In genomic region chr1:27116697-27117096, GRCh38 we compare ENCODE assay signal across 1 cellular context.
TF ChIP-seq lines count a peak whose summit lies in the region.

No MANE protein-coding gene starts in this region.

TF ChIP-seq in K562, 482 proteins besides CTCF, POLR2A, EP300 and RAD21 (continued from another document):
- TF ChIP-seq, protein P1, sequence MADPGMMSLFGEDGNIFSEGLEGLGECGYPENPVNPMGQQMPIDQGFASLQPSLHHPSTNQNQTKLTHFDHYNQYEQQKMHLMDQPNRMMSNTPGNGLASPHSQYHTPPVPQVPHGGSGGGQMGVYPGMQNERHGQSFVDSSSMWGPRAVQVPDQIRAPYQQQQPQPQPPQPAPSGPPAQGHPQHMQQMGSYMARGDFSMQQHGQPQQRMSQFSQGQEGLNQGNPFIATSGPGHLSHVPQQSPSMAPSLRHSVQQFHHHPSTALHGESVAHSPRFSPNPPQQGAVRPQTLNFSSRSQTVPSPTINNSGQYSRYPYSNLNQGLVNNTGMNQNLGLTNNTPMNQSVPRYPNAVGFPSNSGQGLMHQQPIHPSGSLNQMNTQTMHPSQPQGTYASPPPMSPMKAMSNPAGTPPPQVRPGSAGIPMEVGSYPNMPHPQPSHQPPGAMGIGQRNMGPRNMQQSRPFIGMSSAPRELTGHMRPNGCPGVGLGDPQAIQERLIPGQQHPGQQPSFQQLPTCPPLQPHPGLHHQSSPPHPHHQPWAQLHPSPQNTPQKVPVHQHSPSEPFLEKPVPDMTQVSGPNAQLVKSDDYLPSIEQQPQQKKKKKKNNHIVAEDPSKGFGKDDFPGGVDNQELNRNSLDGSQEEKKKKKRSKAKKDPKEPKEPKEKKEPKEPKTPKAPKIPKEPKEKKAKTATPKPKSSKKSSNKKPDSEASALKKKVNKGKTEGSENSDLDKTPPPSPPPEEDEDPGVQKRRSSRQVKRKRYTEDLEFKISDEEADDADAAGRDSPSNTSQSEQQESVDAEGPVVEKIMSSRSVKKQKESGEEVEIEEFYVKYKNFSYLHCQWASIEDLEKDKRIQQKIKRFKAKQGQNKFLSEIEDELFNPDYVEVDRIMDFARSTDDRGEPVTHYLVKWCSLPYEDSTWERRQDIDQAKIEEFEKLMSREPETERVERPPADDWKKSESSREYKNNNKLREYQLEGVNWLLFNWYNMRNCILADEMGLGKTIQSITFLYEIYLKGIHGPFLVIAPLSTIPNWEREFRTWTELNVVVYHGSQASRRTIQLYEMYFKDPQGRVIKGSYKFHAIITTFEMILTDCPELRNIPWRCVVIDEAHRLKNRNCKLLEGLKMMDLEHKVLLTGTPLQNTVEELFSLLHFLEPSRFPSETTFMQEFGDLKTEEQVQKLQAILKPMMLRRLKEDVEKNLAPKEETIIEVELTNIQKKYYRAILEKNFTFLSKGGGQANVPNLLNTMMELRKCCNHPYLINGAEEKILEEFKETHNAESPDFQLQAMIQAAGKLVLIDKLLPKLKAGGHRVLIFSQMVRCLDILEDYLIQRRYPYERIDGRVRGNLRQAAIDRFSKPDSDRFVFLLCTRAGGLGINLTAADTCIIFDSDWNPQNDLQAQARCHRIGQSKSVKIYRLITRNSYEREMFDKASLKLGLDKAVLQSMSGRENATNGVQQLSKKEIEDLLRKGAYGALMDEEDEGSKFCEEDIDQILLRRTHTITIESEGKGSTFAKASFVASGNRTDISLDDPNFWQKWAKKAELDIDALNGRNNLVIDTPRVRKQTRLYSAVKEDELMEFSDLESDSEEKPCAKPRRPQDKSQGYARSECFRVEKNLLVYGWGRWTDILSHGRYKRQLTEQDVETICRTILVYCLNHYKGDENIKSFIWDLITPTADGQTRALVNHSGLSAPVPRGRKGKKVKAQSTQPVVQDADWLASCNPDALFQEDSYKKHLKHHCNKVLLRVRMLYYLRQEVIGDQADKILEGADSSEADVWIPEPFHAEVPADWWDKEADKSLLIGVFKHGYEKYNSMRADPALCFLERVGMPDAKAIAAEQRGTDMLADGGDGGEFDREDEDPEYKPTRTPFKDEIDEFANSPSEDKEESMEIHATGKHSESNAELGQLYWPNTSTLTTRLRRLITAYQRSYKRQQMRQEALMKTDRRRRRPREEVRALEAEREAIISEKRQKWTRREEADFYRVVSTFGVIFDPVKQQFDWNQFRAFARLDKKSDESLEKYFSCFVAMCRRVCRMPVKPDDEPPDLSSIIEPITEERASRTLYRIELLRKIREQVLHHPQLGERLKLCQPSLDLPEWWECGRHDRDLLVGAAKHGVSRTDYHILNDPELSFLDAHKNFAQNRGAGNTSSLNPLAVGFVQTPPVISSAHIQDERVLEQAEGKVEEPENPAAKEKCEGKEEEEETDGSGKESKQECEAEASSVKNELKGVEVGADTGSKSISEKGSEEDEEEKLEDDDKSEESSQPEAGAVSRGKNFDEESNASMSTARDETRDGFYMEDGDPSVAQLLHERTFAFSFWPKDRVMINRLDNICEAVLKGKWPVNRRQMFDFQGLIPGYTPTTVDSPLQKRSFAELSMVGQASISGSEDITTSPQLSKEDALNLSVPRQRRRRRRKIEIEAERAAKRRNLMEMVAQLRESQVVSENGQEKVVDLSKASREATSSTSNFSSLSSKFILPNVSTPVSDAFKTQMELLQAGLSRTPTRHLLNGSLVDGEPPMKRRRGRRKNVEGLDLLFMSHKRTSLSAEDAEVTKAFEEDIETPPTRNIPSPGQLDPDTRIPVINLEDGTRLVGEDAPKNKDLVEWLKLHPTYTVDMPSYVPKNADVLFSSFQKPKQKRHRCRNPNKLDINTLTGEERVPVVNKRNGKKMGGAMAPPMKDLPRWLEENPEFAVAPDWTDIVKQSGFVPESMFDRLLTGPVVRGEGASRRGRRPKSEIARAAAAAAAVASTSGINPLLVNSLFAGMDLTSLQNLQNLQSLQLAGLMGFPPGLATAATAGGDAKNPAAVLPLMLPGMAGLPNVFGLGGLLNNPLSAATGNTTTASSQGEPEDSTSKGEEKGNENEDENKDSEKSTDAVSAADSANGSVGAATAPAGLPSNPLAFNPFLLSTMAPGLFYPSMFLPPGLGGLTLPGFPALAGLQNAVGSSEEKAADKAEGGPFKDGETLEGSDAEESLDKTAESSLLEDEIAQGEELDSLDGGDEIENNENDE (IDR thresholded peaks at IDR 0.05; ENCODE audit: low read depth, low read length) = no peak
- TF ChIP-seq ELF4 (CRISPR knock-in tag; IDR thresholded peaks at IDR 0.05) = peak; percentile 53; the same call in 1 of the 2 replicates
- TF ChIP-seq, protein P2, sequence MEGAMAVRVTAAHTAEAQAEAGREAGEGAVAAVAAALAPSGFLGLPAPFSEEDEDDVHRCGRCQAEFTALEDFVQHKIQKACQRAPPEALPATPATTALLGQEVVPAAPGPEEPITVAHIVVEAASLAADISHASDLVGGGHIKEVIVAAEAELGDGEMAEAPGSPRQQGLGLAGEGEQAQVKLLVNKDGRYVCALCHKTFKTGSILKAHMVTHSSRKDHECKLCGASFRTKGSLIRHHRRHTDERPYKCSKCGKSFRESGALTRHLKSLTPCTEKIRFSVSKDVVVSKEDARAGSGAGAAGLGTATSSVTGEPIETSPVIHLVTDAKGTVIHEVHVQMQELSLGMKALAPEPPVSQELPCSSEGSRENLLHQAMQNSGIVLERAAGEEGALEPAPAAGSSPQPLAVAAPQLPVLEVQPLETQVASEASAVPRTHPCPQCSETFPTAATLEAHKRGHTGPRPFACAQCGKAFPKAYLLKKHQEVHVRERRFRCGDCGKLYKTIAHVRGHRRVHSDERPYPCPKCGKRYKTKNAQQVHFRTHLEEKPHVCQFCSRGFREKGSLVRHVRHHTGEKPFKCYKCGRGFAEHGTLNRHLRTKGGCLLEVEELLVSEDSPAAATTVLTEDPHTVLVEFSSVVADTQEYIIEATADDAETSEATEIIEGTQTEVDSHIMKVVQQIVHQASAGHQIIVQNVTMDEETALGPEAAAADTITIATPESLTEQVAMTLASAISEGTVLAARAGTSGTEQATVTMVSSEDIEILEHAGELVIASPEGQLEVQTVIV (CRISPR knock-in tag; IDR thresholded peaks at IDR 0.05; ENCODE audit: borderline replicate concordance) = no peak
- TF ChIP-seq, protein P3, sequence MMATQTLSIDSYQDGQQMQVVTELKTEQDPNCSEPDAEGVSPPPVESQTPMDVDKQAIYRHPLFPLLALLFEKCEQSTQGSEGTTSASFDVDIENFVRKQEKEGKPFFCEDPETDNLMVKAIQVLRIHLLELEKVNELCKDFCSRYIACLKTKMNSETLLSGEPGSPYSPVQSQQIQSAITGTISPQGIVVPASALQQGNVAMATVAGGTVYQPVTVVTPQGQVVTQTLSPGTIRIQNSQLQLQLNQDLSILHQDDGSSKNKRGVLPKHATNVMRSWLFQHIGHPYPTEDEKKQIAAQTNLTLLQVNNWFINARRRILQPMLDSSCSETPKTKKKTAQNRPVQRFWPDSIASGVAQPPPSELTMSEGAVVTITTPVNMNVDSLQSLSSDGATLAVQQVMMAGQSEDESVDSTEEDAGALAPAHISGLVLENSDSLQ (IDR thresholded peaks at IDR 0.05) = peak; percentile 73
- no peak for TF ChIP-seq CEBPG (CRISPR knock-in tag; IDR thresholded peaks at IDR 0.05)
- peak in 1 of 2 experiments; percentile 29; a peak in 1 of 4 replicates for TF ChIP-seq CEBPG (tag; conservative IDR thresholded peaks at IDR 0.05 in 1 of 2, IDR thresholded peaks at IDR 0.05 in 1 of 2)
- no peak for TF ChIP-seq ZNF584 (CRISPR knock-in tag; IDR thresholded peaks at IDR 0.05; ENCODE audit: low read depth)
- TF ChIP-seq GTF2A2 (tag; IDR thresholded peaks at IDR 0.05) = no peak
- TF ChIP-seq BDP1 (IDR thresholded peaks at IDR 0.05; ENCODE audit: insufficient read depth, insufficient read length) = no peak
- no peak for TF ChIP-seq PHF8 (IDR thresholded peaks at IDR 0.05; ENCODE audit: borderline replicate concordance, low read length)
- TF ChIP-seq ZNF217 (CRISPR knock-in tag; IDR thresholded peaks at IDR 0.05) = no peak
- TF ChIP-seq ZNF282 (CRISPR knock-in tag; IDR thresholded peaks at IDR 0.05) = no peak
- TF ChIP-seq MCM5 (IDR thresholded peaks at IDR 0.05; ENCODE audit: low read depth) = no peak
- peak in 1 of 2 experiments; percentile 44; a peak in 1 of 4 replicates for TF ChIP-seq HDAC1 (IDR thresholded peaks at IDR 0.05)
- no peak for TF ChIP-seq ZNF79 (CRISPR knock-in tag; IDR thresholded peaks at IDR 0.05; ENCODE audit: low read depth)
- no peak for TF ChIP-seq ETV1 (tag; conservative IDR thresholded peaks at IDR 0.05; ENCODE audit: low read depth)
- TF ChIP-seq KLF10 (CRISPR knock-in tag; IDR thresholded peaks at IDR 0.05) = no peak
- TF ChIP-seq NFRKB (IDR thresholded peaks at IDR 0.05; ENCODE audit: low read depth) = no peak
- no peak for TF ChIP-seq HLTF (IDR thresholded peaks at IDR 0.05)
- no peak for TF ChIP-seq KHSRP (IDR thresholded peaks at IDR 0.05)
- no peak for TF ChIP-seq SAFB2 (IDR thresholded peaks at IDR 0.05; ENCODE audit: borderline replicate concordance, low read depth, low read length, severe bottlenecking)
- no peak for TF ChIP-seq SLC30A9 (CRISPR knock-in tag; IDR thresholded peaks at IDR 0.05)
- TF ChIP-seq, protein P4, sequence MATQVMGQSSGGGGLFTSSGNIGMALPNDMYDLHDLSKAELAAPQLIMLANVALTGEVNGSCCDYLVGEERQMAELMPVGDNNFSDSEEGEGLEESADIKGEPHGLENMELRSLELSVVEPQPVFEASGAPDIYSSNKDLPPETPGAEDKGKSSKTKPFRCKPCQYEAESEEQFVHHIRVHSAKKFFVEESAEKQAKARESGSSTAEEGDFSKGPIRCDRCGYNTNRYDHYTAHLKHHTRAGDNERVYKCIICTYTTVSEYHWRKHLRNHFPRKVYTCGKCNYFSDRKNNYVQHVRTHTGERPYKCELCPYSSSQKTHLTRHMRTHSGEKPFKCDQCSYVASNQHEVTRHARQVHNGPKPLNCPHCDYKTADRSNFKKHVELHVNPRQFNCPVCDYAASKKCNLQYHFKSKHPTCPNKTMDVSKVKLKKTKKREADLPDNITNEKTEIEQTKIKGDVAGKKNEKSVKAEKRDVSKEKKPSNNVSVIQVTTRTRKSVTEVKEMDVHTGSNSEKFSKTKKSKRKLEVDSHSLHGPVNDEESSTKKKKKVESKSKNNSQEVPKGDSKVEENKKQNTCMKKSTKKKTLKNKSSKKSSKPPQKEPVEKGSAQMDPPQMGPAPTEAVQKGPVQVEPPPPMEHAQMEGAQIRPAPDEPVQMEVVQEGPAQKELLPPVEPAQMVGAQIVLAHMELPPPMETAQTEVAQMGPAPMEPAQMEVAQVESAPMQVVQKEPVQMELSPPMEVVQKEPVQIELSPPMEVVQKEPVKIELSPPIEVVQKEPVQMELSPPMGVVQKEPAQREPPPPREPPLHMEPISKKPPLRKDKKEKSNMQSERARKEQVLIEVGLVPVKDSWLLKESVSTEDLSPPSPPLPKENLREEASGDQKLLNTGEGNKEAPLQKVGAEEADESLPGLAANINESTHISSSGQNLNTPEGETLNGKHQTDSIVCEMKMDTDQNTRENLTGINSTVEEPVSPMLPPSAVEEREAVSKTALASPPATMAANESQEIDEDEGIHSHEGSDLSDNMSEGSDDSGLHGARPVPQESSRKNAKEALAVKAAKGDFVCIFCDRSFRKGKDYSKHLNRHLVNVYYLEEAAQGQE (CRISPR knock-in tag; IDR thresholded peaks at IDR 0.05; ENCODE audit: low read depth) = no peak
- TF ChIP-seq PHB2 (IDR thresholded peaks at IDR 0.05; ENCODE audit: low read depth) = no peak
- TF ChIP-seq OTX1 (CRISPR knock-in tag; IDR thresholded peaks at IDR 0.05) = no peak
- no peak for TF ChIP-seq KLF1 (tag; IDR thresholded peaks at IDR 0.05)
- TF ChIP-seq IRF1 (CRISPR knock-in tag; IDR thresholded peaks at IDR 0.05; ENCODE audit: borderline replicate concordance) = no peak
- peak; percentile 62 for TF ChIP-seq CEBPB (tag; IDR thresholded peaks at IDR 0.05)
- no peak for TF ChIP-seq ASH1L (IDR thresholded peaks at IDR 0.05; ENCODE audit: borderline replicate concordance, low read depth, partially characterized antibody)
- TF ChIP-seq POLR2AphosphoS2 (IDR thresholded peaks at IDR 0.05; ENCODE audit: low read length) = no peak
- peak; percentile 65; the same call in 1 of the 2 replicates for TF ChIP-seq SPI1 (IDR thresholded peaks at IDR 0.05; ENCODE audit: borderline replicate concordance, low read depth, low read length)
- TF ChIP-seq SMARCE1 (IDR thresholded peaks at IDR 0.05) = no peak
- TF ChIP-seq SNRNP70 (optimal IDR thresholded peaks at IDR 0.05; ENCODE audit: low read depth, low read length) = no peak
- 0 out of 2 replicates have a peak, but pooled peaks have one; percentile 43 for TF ChIP-seq HBP1 (CRISPR knock-in tag; IDR thresholded peaks at IDR 0.05)
- 0 out of 2 replicates have a peak, but pooled peaks have one; percentile 37 for TF ChIP-seq BCOR (IDR thresholded peaks at IDR 0.05)
- TF ChIP-seq POLR2H (tag; IDR thresholded peaks at IDR 0.05; ENCODE audit: low read depth) = no peak
- no peak for TF ChIP-seq FOXO4 (CRISPR knock-in tag; IDR thresholded peaks at IDR 0.05)
- no peak for TF ChIP-seq TBP (optimal IDR thresholded peaks at IDR 0.05; ENCODE audit: low read depth, low read length)
- peak; percentile 93 for TF ChIP-seq ZFP36 (IDR thresholded peaks at IDR 0.05; ENCODE audit: low read depth, low read length, partially characterized antibody)
